In genomic region chr17:48102700-48103378, GRCh38 we compare ENCODE assay signal across 8 cellular contexts. TPM values are rescaled to one million over a fixed set of nuclear protein-coding genes. Genes with fewer than 3 reads are reported as not detected.
DNase-seq lines count a peak whose midpoint lies in the region; ATAC-seq, FAIRE-seq and TF ChIP-seq lines count a peak whose summit lies in the region.

No MANE protein-coding gene starts in this region.

- no peak for FAIRE-seq in HTR-8/SVneo (lab: Jason Lieb, UNC)

- H3K27ac Mint-ChIP-seq in activated CD4-positive, alpha-beta T cell treated with anti-CD3 and anti-CD28 coated beads, Interleukin-2, amount 10 ng/mL, durations not matched to agents 24 days and 14 days, result peak overlapping the region; percentile 48
- peak overlapping the region; percentile 42 for H3K27ac Mint-ChIP-seq in activated naive CD8-positive, alpha-beta T cell treated with anti-CD3 and anti-CD28 coated beads, Interleukin-2, amount 50 U/mL, for 24 hours

- CTCF ChIA-PET in OCI-LY7 (lab: Charles Lee; ENCODE audit: unreplicated experiment), result no interaction called here

- no peak for TF ChIP-seq CTCF in OCI-LY7 (conservative IDR thresholded peaks at IDR 0.05; ENCODE audit: low read length)
- TF ChIP-seq CTCF in suprapubic skin (IDR thresholded peaks at IDR 0.05), result no peak

- peaks cover 8% of the 10 kb centered on the region; the same call in 1 of the 2 replicates for H3K9me3 ChIP-seq in OCI-LY7 (ENCODE audit: low read length)
- H3K9me3 ChIP-seq in suprapubic skin, result no peaks in the 10 kb centered on the region

- H3K4me2 ChIP-seq in OCI-LY7 (ENCODE audit: low read length), result no peak overlapping the region

- POLR2A ChIA-PET in OCI-LY7 (lab: Charles Lee), result no interaction called here

- H3K4me1 Mint-ChIP-seq in activated CD4-positive, alpha-beta T cell treated with anti-CD3 and anti-CD28 coated beads, Interleukin-2, amount 10 ng/mL, durations not matched to agents 24 days and 14 days, result peaks cover 33% of the 10 kb centered on the region
- peaks cover 40% of the 10 kb centered on the region for H3K4me1 Mint-ChIP-seq in activated naive CD8-positive, alpha-beta T cell treated with anti-CD3 and anti-CD28 coated beads, Interleukin-2, amount 50 U/mL, for 24 hours

- H4K20me1 ChIP-seq in OCI-LY7 (ENCODE audit: insufficient read depth, low read length), result no peaks in the 10 kb centered on the region

- no peaks in the 10 kb centered on the region for H3K9me2 ChIP-seq in OCI-LY7 (ENCODE audit: insufficient read depth, low read length)

- no peak overlapping the region for H3K27ac ChIP-seq in OCI-LY7 (ENCODE audit: low read depth, low read length, poor library complexity, severe bottlenecking)
- no peak overlapping the region for H3K27ac ChIP-seq in suprapubic skin

- no TSS peak for BruUV-seq in OCI-LY7 (replicated peaks; lab: Mats Ljungman, UMichigan)

- H3K4me3 ChIP-seq in OCI-LY7 (ENCODE audit: low read depth, low read length, poor library complexity, severe bottlenecking) (no peak overlapping the region), suprapubic skin (no peak overlapping the region)

- no peaks in the 10 kb centered on the region for H3K27me3 Mint-ChIP-seq in activated CD4-positive, alpha-beta T cell treated with anti-CD3 and anti-CD28 coated beads, Interleukin-2, amount 10 ng/mL, durations not matched to agents 24 days and 14 days
- no peaks in the 10 kb centered on the region for H3K27me3 Mint-ChIP-seq in activated naive CD8-positive, alpha-beta T cell treated with anti-CD3 and anti-CD28 coated beads, Interleukin-2, amount 50 U/mL, for 24 hours

- no peak overlapping the region for H2AFZ ChIP-seq in OCI-LY7 (ENCODE audit: low read length)

- H3K4me3 Mint-ChIP-seq in activated CD4-positive, alpha-beta T cell treated with anti-CD3 and anti-CD28 coated beads, Interleukin-2, amount 10 ng/mL, durations not matched to agents 24 days and 14 days, result peak overlapping the region; percentile 53
- H3K4me3 Mint-ChIP-seq in activated naive CD8-positive, alpha-beta T cell treated with anti-CD3 and anti-CD28 coated beads, Interleukin-2, amount 50 U/mL, for 24 hours, result peak overlapping the region; percentile 91

- TF ChIP-seq POLR2A in suprapubic skin (IDR thresholded peaks at IDR 0.05), result no peak

- no peak for TF ChIP-seq EP300 in suprapubic skin (IDR thresholded peaks at IDR 0.05)

- 72% methylated on average over 5 of the region's 5 CpGs for WGBS in suprapubic skin

- peaks cover 31% of the 10 kb centered on the region for H3K79me2 ChIP-seq in OCI-LY7 (ENCODE audit: insufficient read depth, low read depth, low read length)

- intact Hi-C loops in activated CD4-positive, alpha-beta T cell treated with anti-CD3 and anti-CD28 coated beads, Interleukin-2, amount 10 ng/mL, durations not matched to agents 24 days and 14 days (cut with micrococcal nuclease), result loop anchor here (10.0 kb wide), 3 partner anchors 158 to 792 kb away; partner anchors contain the start of genes ATP5MC1, HOXB3, HOXB5 and PNPO
- intact Hi-C loops in OCI-LY7 (cut with micrococcal nuclease; ENCODE audit: unreplicated experiment), result no loop called here

- H3K9me3 Mint-ChIP-seq in activated CD4-positive, alpha-beta T cell treated with anti-CD3 and anti-CD28 coated beads, Interleukin-2, amount 10 ng/mL, durations not matched to agents 24 days and 14 days, result no peaks in the 10 kb centered on the region
- peaks cover 8% of the 10 kb centered on the region for H3K9me3 Mint-ChIP-seq in activated naive CD8-positive, alpha-beta T cell treated with anti-CD3 and anti-CD28 coated beads, Interleukin-2, amount 50 U/mL, for 24 hours

- no peaks in the 10 kb centered on the region for H3K27me3 ChIP-seq in suprapubic skin

- H3K36me3 Mint-ChIP-seq in activated CD4-positive, alpha-beta T cell treated with anti-CD3 and anti-CD28 coated beads, Interleukin-2, amount 10 ng/mL, durations not matched to agents 24 days and 14 days (ENCODE audit: low read depth), result peaks cover 9% of the 10 kb centered on the region
- peaks cover 6% of the 10 kb centered on the region for H3K36me3 Mint-ChIP-seq in activated naive CD8-positive, alpha-beta T cell treated with anti-CD3 and anti-CD28 coated beads, Interleukin-2, amount 50 U/mL, for 24 hours (ENCODE audit: low read depth)

- DNase-seq in activated CD4-positive, alpha-beta T cell treated with anti-CD3 and anti-CD28 coated beads, Interleukin-2, amount 10 ng/mL, durations not matched to agents 24 days and 14 days, result peak; percentile 82
- DNase-seq in activated CD4-positive, alpha-beta T cell treated with anti-CD3 and anti-CD28 coated beads, Interleukin-2, amount 50 U/mL, for 4 hours, result no peak
- DNase-seq in OCI-LY7 (ENCODE audit: low spot score) (peak; percentile 42), suprapubic skin (ENCODE audit: low spot score in 2 of 2) (no peak), HTR-8/SVneo (ENCODE audit: insufficient read length, low spot score) (no peak)
- peak; percentile 23 for DNase-seq in activated naive CD8-positive, alpha-beta T cell treated with anti-CD3 and anti-CD28 coated beads, Interleukin-2, amount 50 U/mL, for 24 hours
- DNase-seq in stimulated activated CD4-positive, alpha-beta T cell treated with anti-CD3 and anti-CD28 coated beads, Interleukin-4, amount 100 ng/mL, for 24 hours, result peak; percentile 30

- H3K36me3 ChIP-seq in OCI-LY7 (ENCODE audit: insufficient read depth, low read length) (peaks cover 16% of the 10 kb centered on the region), suprapubic skin (no peaks in the 10 kb centered on the region)

- H3K4me1 ChIP-seq in OCI-LY7 (ENCODE audit: insufficient read depth, low read length, poor library complexity, severe bottlenecking) (peaks cover 29% of the 10 kb centered on the region), suprapubic skin (peaks cover 18% of the 10 kb centered on the region)

- ATAC-seq in activated naive CD8-positive, alpha-beta T cell treated with anti-CD3 and anti-CD28 coated beads, Interleukin-2, amount 50 U/mL, for 24 hours, result no peak
- no peak for ATAC-seq in GM21390 (IDR thresholded peaks at IDR 0.05; ENCODE audit: unreplicated experiment)

RNA-seq across cellular contexts. Expression of gene CBX1, which starts 1.6 kb away (rescaled TPM):
- 61.3 and 64.6 TPM in 2 replicates for total RNA-seq in activated CD4-positive, alpha-beta T cell treated with anti-CD3 and anti-CD28 coated beads, Interleukin-2, amount 10 ng/mL, durations not matched to agents 24 days and 14 days
- 59.7 and 64.5 TPM in 2 replicates for total RNA-seq in OCI-LY7 (2014; rRNA removed; shearing (Covaris generic))
- total RNA-seq in OCI-LY7 (2022) (68.2 and 70.4 TPM in 2 replicates), suprapubic skin (10 to 100 TPM; 18.4 to 27.5 (median 22.3) TPM)

RNA-seq across cellular contexts. Expression of gene SNX11, which starts 4.7 kb away (rescaled TPM):
- total RNA-seq in activated CD4-positive, alpha-beta T cell treated with anti-CD3 and anti-CD28 coated beads, Interleukin-2, amount 10 ng/mL, durations not matched to agents 24 days and 14 days, result 33.3 and 34.9 TPM in 2 replicates
- 6.5 and 12.0 TPM in 2 replicates for total RNA-seq in OCI-LY7 (2014; rRNA removed; shearing (Covaris generic))
- 16.2 and 17.6 TPM in 2 replicates for total RNA-seq in OCI-LY7 (2022)
- total RNA-seq in suprapubic skin, result 10 to 100 TPM in 3 of 4 donors, 1 to 10 TPM in 1; 8.4 to 16.4 (median 13.1) TPM

RNA-seq across cellular contexts. Expression of gene NFE2L1, which starts 54.7 kb away (rescaled TPM):
- 85.2 and 93.1 TPM in 2 replicates for total RNA-seq in activated CD4-positive, alpha-beta T cell treated with anti-CD3 and anti-CD28 coated beads, Interleukin-2, amount 10 ng/mL, durations not matched to agents 24 days and 14 days
- total RNA-seq in OCI-LY7 (2014; rRNA removed; shearing (Covaris generic)), result 42.3 and 60.1 TPM in 2 replicates
- total RNA-seq in OCI-LY7 (2022) (106 and 124 TPM in 2 replicates), suprapubic skin (100 to 1,000 TPM in 2 of 4 donors, 10 to 100 TPM in 2; 89.9 to 250 (median 138) TPM)

Comparison
In these comparisons a context has a peak if more than half of its experiments do, and no peak if none do; other contexts are left out.
1. DNase-seq: peak in activated CD4-positive, alpha-beta T cell treated with anti-CD3 and anti-CD28 coated beads, Interleukin-2, amount 10 ng/mL, durations not matched to agents 24 days and 14 days (single experiment), OCI-LY7 (single experiment), activated naive CD8-positive, alpha-beta T cell treated with anti-CD3 and anti-CD28 coated beads, Interleukin-2, amount 50 U/mL, for 24 hours (single experiment) and stimulated activated CD4-positive, alpha-beta T cell treated with anti-CD3 and anti-CD28 coated beads, Interleukin-4, amount 100 ng/mL, for 24 hours (single experiment); none in activated CD4-positive, alpha-beta T cell treated with anti-CD3 and anti-CD28 coated beads, Interleukin-2, amount 50 U/mL, for 4 hours (0 of 2), suprapubic skin (0 of 2) and HTR-8/SVneo (single experiment).